In the genomic region with DNA sequence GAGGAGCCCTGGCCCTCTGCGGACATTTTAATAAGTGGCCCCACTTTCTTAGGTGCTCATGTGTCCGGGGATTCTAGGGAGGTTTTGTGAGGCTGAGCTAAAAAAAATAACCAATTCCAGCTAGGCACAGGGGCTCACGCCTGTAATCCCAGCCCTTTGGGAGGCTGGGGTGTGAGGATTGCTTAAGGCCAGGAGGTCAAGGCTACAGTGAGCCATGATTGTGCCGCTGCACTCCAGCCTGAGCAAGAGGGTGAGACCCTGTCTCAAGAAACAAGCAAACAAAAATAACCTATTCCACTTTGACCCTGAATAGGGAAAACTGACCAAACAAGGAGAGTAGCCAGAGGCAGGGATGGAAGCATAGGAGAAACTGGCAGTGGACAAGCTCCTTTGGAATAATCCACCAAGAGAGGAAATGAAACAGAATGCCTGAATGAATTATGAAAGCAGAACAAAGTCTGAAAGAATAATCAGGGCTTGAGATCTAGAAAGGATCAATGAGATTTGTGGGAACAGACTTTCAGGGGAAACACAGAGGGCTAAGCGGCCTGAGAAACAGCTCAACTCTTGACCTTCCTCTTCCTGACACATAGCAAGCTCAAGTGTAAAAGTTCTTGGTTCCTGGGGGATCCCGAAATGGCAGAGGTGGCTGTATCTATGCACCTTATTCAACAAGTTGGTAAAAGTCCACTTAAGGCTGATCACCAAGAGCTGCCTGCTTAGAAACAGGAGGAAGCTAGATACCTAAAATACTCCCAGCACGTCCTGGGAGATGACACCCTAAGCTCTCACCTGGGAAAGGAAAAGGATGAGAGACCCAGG, we compare ENCODE assay signal across 1 cellular context.
TF ChIP-seq lines count a peak whose summit lies in the region.

No MANE protein-coding gene starts in this region.

TF ChIP-seq in GM12878, 131 proteins besides CTCF, POLR2A, EP300 and RAD21 (continued from another document and continues in another):
- TF ChIP-seq, protein P1, sequence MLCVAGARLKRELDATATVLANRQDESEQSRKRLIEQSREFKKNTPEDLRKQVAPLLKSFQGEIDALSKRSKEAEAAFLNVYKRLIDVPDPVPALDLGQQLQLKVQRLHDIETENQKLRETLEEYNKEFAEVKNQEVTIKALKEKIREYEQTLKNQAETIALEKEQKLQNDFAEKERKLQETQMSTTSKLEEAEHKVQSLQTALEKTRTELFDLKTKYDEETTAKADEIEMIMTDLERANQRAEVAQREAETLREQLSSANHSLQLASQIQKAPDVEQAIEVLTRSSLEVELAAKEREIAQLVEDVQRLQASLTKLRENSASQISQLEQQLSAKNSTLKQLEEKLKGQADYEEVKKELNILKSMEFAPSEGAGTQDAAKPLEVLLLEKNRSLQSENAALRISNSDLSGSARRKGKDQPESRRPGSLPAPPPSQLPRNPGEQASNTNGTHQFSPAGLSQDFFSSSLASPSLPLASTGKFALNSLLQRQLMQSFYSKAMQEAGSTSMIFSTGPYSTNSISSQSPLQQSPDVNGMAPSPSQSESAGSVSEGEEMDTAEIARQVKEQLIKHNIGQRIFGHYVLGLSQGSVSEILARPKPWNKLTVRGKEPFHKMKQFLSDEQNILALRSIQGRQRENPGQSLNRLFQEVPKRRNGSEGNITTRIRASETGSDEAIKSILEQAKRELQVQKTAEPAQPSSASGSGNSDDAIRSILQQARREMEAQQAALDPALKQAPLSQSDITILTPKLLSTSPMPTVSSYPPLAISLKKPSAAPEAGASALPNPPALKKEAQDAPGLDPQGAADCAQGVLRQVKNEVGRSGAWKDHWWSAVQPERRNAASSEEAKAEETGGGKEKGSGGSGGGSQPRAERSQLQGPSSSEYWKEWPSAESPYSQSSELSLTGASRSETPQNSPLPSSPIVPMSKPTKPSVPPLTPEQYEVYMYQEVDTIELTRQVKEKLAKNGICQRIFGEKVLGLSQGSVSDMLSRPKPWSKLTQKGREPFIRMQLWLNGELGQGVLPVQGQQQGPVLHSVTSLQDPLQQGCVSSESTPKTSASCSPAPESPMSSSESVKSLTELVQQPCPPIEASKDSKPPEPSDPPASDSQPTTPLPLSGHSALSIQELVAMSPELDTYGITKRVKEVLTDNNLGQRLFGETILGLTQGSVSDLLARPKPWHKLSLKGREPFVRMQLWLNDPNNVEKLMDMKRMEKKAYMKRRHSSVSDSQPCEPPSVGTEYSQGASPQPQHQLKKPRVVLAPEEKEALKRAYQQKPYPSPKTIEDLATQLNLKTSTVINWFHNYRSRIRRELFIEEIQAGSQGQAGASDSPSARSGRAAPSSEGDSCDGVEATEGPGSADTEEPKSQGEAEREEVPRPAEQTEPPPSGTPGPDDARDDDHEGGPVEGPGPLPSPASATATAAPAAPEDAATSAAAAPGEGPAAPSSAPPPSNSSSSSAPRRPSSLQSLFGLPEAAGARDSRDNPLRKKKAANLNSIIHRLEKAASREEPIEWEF (IDR thresholded peaks at IDR 0.05; ENCODE audit: insufficient replicate concordance, low read depth, low read length), result peak; percentile 99
- TF ChIP-seq, protein P2, sequence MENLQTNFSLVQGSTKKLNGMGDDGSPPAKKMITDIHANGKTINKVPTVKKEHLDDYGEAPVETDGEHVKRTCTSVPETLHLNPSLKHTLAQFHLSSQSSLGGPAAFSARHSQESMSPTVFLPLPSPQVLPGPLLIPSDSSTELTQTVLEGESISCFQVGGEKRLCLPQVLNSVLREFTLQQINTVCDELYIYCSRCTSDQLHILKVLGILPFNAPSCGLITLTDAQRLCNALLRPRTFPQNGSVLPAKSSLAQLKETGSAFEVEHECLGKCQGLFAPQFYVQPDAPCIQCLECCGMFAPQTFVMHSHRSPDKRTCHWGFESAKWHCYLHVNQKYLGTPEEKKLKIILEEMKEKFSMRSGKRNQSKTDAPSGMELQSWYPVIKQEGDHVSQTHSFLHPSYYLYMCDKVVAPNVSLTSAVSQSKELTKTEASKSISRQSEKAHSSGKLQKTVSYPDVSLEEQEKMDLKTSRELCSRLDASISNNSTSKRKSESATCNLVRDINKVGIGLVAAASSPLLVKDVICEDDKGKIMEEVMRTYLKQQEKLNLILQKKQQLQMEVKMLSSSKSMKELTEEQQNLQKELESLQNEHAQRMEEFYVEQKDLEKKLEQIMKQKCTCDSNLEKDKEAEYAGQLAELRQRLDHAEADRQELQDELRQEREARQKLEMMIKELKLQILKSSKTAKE (IDR thresholded peaks at IDR 0.05; ENCODE audit: low read depth, poor library complexity, severe bottlenecking), result peak; percentile 88
- TF ChIP-seq SP1 (IDR thresholded peaks at IDR 0.05; ENCODE audit: low read depth, low read length) (peak; percentile 29), POU2F2 (IDR thresholded peaks at IDR 0.05; ENCODE audit: borderline replicate concordance, low read depth, low read length) (peak; percentile 19; the same call in 1 of the 3 replicates), NRF1 (conservative IDR thresholded peaks at IDR 0.05; ENCODE audit: low read depth, low read length) (no peak), KLF5 (IDR thresholded peaks at IDR 0.05; ENCODE audit: partially characterized antibody) (no peak), MYB (IDR thresholded peaks at IDR 0.05; ENCODE audit: borderline replicate concordance, low read depth, low read length) (no peak), NFIC (IDR thresholded peaks at IDR 0.05; ENCODE audit: low read depth, low read length) (peak; percentile 84), SMAD5 (IDR thresholded peaks at IDR 0.05; ENCODE audit: low read depth) (no peak), JUNB (IDR thresholded peaks at IDR 0.05) (peak; percentile 26; the same call in 1 of the 2 replicates), TCF12 (IDR thresholded peaks at IDR 0.05; ENCODE audit: low read depth, low read length) (peak; percentile 64), FOXM1 (IDR thresholded peaks at IDR 0.05; ENCODE audit: low read depth, low read length) (peak; percentile 90), KAT2A (conservative IDR thresholded peaks at IDR 0.05; ENCODE audit: control insufficient read depth, low read depth, low read length) (no peak), MTA3 (IDR thresholded peaks at IDR 0.05; ENCODE audit: borderline replicate concordance, low read length) (peak; percentile 65; the same call in 1 of the 2 replicates), HDAC6 (IDR thresholded peaks at IDR 0.05; ENCODE audit: unreplicated experiment) (no peak), NR2C2 (IDR thresholded peaks at IDR 0.05; ENCODE audit: borderline replicate concordance, control insufficient read depth, insufficient read length, low read depth) (no peak), SMAD1 (IDR thresholded peaks at IDR 0.05; ENCODE audit: low read depth, partially characterized antibody) (peak; percentile 46), ZNF384 (IDR thresholded peaks at IDR 0.05; ENCODE audit: borderline replicate concordance, low read depth, low read length) (no peak), PML (IDR thresholded peaks at IDR 0.05; ENCODE audit: low read length) (peak; percentile 70; the same call in 1 of the 2 replicates), CHD1 (IDR thresholded peaks at IDR 0.05; ENCODE audit: low read depth, low read length) (no peak)
- TF ChIP-seq, protein P3, sequence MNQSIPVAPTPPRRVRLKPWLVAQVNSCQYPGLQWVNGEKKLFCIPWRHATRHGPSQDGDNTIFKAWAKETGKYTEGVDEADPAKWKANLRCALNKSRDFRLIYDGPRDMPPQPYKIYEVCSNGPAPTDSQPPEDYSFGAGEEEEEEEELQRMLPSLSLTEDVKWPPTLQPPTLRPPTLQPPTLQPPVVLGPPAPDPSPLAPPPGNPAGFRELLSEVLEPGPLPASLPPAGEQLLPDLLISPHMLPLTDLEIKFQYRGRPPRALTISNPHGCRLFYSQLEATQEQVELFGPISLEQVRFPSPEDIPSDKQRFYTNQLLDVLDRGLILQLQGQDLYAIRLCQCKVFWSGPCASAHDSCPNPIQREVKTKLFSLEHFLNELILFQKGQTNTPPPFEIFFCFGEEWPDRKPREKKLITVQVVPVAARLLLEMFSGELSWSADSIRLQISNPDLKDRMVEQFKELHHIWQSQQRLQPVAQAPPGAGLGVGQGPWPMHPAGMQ (IDR thresholded peaks at IDR 0.05; ENCODE audit: borderline replicate concordance), result no peak
- TF ChIP-seq, protein P4, sequence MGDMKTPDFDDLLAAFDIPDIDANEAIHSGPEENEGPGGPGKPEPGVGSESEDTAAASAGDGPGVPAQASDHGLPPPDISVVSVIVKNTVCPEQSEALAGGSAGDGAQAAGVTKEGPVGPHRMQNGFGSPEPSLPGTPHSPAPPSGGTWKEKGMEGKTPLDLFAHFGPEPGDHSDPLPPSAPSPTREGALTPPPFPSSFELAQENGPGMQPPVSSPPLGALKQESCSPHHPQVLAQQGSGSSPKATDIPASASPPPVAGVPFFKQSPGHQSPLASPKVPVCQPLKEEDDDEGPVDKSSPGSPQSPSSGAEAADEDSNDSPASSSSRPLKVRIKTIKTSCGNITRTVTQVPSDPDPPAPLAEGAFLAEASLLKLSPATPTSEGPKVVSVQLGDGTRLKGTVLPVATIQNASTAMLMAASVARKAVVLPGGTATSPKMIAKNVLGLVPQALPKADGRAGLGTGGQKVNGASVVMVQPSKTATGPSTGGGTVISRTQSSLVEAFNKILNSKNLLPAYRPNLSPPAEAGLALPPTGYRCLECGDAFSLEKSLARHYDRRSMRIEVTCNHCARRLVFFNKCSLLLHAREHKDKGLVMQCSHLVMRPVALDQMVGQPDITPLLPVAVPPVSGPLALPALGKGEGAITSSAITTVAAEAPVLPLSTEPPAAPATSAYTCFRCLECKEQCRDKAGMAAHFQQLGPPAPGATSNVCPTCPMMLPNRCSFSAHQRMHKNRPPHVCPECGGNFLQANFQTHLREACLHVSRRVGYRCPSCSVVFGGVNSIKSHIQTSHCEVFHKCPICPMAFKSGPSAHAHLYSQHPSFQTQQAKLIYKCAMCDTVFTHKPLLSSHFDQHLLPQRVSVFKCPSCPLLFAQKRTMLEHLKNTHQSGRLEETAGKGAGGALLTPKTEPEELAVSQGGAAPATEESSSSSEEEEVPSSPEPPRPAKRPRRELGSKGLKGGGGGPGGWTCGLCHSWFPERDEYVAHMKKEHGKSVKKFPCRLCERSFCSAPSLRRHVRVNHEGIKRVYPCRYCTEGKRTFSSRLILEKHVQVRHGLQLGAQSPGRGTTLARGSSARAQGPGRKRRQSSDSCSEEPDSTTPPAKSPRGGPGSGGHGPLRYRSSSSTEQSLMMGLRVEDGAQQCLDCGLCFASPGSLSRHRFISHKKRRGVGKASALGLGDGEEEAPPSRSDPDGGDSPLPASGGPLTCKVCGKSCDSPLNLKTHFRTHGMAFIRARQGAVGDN (IDR thresholded peaks at IDR 0.05), result peak; percentile 41; the same call in 1 of the 2 replicates
- TF ChIP-seq, protein P5, sequence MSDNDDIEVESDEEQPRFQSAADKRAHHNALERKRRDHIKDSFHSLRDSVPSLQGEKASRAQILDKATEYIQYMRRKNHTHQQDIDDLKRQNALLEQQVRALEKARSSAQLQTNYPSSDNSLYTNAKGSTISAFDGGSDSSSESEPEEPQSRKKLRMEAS (IDR thresholded peaks at IDR 0.05; ENCODE audit: low read depth, low read length), result no peak
- TF ChIP-seq, protein P6, sequence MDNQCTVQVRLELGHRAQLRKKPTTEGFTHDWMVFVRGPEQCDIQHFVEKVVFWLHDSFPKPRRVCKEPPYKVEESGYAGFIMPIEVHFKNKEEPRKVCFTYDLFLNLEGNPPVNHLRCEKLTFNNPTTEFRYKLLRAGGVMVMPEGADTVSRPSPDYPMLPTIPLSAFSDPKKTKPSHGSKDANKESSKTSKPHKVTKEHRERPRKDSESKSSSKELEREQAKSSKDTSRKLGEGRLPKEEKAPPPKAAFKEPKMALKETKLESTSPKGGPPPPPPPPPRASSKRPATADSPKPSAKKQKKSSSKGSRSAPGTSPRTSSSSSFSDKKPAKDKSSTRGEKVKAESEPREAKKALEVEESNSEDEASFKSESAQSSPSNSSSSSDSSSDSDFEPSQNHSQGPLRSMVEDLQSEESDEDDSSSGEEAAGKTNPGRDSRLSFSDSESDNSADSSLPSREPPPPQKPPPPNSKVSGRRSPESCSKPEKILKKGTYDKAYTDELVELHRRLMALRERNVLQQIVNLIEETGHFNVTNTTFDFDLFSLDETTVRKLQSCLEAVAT (IDR thresholded peaks at IDR 0.05), result peak; percentile 41; the same call in 1 of the 2 replicates
- TF ChIP-seq, protein P7, sequence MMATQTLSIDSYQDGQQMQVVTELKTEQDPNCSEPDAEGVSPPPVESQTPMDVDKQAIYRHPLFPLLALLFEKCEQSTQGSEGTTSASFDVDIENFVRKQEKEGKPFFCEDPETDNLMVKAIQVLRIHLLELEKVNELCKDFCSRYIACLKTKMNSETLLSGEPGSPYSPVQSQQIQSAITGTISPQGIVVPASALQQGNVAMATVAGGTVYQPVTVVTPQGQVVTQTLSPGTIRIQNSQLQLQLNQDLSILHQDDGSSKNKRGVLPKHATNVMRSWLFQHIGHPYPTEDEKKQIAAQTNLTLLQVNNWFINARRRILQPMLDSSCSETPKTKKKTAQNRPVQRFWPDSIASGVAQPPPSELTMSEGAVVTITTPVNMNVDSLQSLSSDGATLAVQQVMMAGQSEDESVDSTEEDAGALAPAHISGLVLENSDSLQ (IDR thresholded peaks at IDR 0.05), result 0 out of 2 replicates have a peak, but pooled peaks have one; percentile 5
- TF ChIP-seq, protein P8, sequence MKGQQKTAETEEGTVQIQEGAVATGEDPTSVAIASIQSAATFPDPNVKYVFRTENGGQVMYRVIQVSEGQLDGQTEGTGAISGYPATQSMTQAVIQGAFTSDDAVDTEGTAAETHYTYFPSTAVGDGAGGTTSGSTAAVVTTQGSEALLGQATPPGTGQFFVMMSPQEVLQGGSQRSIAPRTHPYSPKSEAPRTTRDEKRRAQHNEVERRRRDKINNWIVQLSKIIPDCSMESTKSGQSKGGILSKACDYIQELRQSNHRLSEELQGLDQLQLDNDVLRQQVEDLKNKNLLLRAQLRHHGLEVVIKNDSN (IDR thresholded peaks at IDR 0.05; ENCODE audit: borderline replicate concordance, extremely low read length, insufficient read depth, low read depth, low read length), result no peak
- TF ChIP-seq, protein P9, sequence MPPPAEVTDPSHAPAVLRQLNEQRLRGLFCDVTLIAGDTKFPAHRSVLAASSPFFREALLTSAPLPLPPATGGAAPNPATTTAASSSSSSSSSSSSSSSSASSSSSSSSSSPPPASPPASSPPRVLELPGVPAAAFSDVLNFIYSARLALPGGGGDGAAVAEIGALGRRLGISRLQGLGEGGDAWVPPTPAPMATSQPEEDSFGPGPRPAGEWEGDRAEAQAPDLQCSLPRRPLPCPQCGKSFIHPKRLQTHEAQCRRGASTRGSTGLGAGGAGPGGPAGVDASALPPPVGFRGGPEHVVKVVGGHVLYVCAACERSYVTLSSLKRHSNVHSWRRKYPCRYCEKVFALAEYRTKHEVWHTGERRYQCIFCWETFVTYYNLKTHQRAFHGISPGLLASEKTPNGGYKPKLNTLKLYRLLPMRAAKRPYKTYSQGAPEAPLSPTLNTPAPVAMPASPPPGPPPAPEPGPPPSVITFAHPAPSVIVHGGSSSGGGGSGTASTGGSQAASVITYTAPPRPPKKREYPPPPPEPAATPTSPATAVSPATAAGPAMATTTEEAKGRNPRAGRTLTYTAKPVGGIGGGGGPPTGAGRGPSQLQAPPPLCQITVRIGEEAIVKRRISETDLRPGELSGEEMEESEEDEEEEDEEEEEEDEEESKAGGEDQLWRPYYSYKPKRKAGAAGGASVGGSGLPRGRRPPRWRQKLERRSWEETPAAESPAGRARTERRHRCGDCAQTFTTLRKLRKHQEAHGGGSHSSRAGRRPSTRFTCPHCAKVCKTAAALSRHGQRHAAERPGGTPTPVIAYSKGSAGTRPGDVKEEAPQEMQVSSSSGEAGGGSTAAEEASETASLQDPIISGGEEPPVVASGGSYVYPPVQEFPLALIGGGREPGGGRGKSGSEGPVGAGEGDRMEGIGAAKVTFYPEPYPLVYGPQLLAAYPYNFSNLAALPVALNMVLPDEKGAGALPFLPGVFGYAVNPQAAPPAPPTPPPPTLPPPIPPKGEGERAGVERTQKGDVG (CRISPR knock-in tag; IDR thresholded peaks at IDR 0.05), result no peak
